ENCODE assay signal across 24 cellular contexts in the genomic region with DNA sequence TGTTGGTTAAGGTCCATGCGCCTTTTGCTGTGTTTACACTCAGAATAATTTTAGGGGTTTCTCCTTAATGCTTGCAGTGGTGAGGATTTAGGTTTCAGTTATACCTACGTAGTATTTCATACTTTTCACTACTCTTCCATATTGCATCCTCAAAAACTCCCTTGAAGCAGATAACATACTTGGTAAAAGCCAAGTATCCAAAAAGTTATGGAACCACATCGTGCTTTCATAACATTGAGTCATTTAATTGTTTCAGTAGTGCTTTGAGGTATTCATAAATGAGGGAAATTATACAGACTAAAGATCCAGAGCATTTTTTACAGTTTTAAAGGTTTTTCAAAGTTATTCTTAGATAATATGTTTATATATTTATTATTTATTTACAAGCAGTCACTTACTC. TPM values are rescaled to one million over a fixed set of nuclear protein-coding genes. Genes with fewer than 3 reads are reported as not detected.
DNase-seq lines count a peak whose midpoint lies in the region; ATAC-seq and TF ChIP-seq lines count a peak whose summit lies in the region.
"Had no signal": no experiment of that assay in that cellular context is flagged by ENCODE, and none has a peak within 500 bp of the region (broad histone marks: within the 10 kb centered on the region; RNA-seq: fewer than 3 reads in every experiment).

No MANE protein-coding gene starts in this region.

- TF ChIP-seq CTCF in SK-N-SH (IDR thresholded peaks at IDR 0.05), result no peak
- no peak for TF ChIP-seq CTCF in HEK293 (tag by site-specific recombination; IDR thresholded peaks at IDR 0.05)
- TF ChIP-seq CTCF in osteocyte (IDR thresholded peaks at IDR 0.05), result no peak
- TF ChIP-seq CTCF in ascending aorta (IDR thresholded peaks at IDR 0.05), result no peak

- intact Hi-C loops in ascending aorta (cut with DNase I), result loop anchor here (5.0 to 10.0 kb wide), 2 partner anchors 548 to 630 kb away; no protein-coding TSS in a partner anchor

- H3K4me3 Mint-ChIP-seq in activated T-helper 17 cell treated with anti-CD3 and anti-CD28 coated beads, Interleukin-2, amount 50 U/mL, for 72 hours, result peak overlapping the region; percentile 93
- H3K4me3 Mint-ChIP-seq in osteocyte (ENCODE audit: unreplicated experiment), result no peak overlapping the region
- H3K4me3 Mint-ChIP-seq: nephron progenitor cell had no signal

- H3K27me3 Mint-ChIP-seq in activated T-helper 17 cell treated with anti-CD3 and anti-CD28 coated beads, Interleukin-2, amount 50 U/mL, for 72 hours, result no peaks in the 10 kb centered on the region
- H3K27me3 Mint-ChIP-seq in osteocyte (ENCODE audit: unreplicated experiment), result no peaks in the 10 kb centered on the region
- H3K27me3 Mint-ChIP-seq: activated naive CD4-positive, alpha-beta T cell treated with anti-CD3 and anti-CD28 coated beads, Interleukin-2, amount 50 U/mL, for 24 hours had no signal

- CTCF ChIA-PET in SK-N-SH (lab: Yijun Ruan, JAX) (interaction anchor here (0.7 to 4.1 kb wide), 3 partner anchors 40 to 321 kb away, joined by 3 to 48 read pairs (median 8); no protein-coding TSS in a partner anchor), HEK293 (lab: Yijun Ruan, JAX) (interaction anchor here (0.7 to 8.3 kb wide), 11 partner anchors 8 to 354 kb away, joined by 3 to 94 read pairs (median 16); no protein-coding TSS in a partner anchor)

- peak overlapping the region; percentile 94 for H3K27ac Mint-ChIP-seq in activated T-helper 17 cell treated with anti-CD3 and anti-CD28 coated beads, Interleukin-2, amount 50 U/mL, for 72 hours
- peak overlapping the region; percentile 53 for H3K27ac Mint-ChIP-seq in osteocyte (ENCODE audit: unreplicated experiment)
- H3K27ac Mint-ChIP-seq: activated naive CD4-positive, alpha-beta T cell treated with anti-CD3 and anti-CD28 coated beads, Interleukin-2, amount 50 U/mL, for 24 hours; nephron progenitor cell had no signal

- no peak for DNase-seq in SK-N-SH
- no peak for DNase-seq in osteocyte (ENCODE audit: extremely low spot score, unreplicated experiment)
- DNase-seq in ascending aorta (ENCODE audit: low spot score in 2 of 2), result no peak
- DNase-seq: activated CD4-positive, alpha-beta T cell treated with anti-CD3 and anti-CD28 coated beads, Interleukin-2, amount 50 U/mL, for 1 hour; activated T-cell treated with anti-CD3 and anti-CD28 coated beads for 4 hours; body of pancreas; DMS79; effector CD8-positive, alpha-beta T cell; foreskin melanocyte; left lung; NCI-H146; NCI-H510A treated with DMSO at 0.1 percent for 48 hours; nephron progenitor cell; posterior cingulate gyrus; stimulated activated CD4-positive, alpha-beta T cell treated with anti-CD3 and anti-CD28 coated beads, Interleukin-1b, Interleukin-23, amount 100 ng/mL, for 48 hours; testis had no signal

- H3K27ac ChIP-seq in SK-N-SH (ENCODE audit: low read depth in 2 of 2, low read length in 1 of 2), result peak overlapping the region; percentile 44 to 90; a peak in 3 of 4 replicates
- no peak overlapping the region for H3K27ac ChIP-seq in HEK293 (ENCODE audit: extremely low read depth, low read depth, low read length)
- H3K27ac ChIP-seq in ascending aorta, result no peak overlapping the region
- H3K27ac ChIP-seq: 22Rv1, body of pancreas, testis, VCaP had no signal

- H3K36me3 ChIP-seq in SK-N-SH (replicated peaks in 1 of 2; ENCODE audit: control insufficient read depth in 1 of 2, insufficient read depth in 2 of 2, low read length in 1 of 2) (no peaks in the 10 kb centered on the region), HEK293 (ENCODE audit: control insufficient read depth in 2 of 2, insufficient read depth in 1 of 2, low read length in 2 of 2) (no peaks in the 10 kb centered on the region), ascending aorta (no peaks in the 10 kb centered on the region)
- H3K36me3 ChIP-seq: left lung had no signal

- peak overlapping the region; percentile 89; the same call in 1 of the 2 replicates for H3K4me2 ChIP-seq in SK-N-SH

- H3K4me1 Mint-ChIP-seq in activated T-helper 17 cell treated with anti-CD3 and anti-CD28 coated beads, Interleukin-2, amount 50 U/mL, for 72 hours, result peaks cover 33% of the 10 kb centered on the region
- H3K4me1 Mint-ChIP-seq in osteocyte (ENCODE audit: unreplicated experiment), result peaks cover 70% of the 10 kb centered on the region

- H3K27me3 ChIP-seq in SK-N-SH (ENCODE audit: insufficient read depth) (no peaks in the 10 kb centered on the region), ascending aorta (no peaks in the 10 kb centered on the region)
- H3K27me3 ChIP-seq: body of pancreas, left lung, testis had no signal

- H3K4me3 ChIP-seq in SK-N-SH (ENCODE audit: low read depth in 2 of 2, low read length in 1 of 2) (no peak overlapping the region), HEK293 (ENCODE audit: low read depth, low read length) (no peak overlapping the region), ascending aorta (no peak overlapping the region)
- H3K4me3 ChIP-seq: body of pancreas, left lung, testis had no signal

- no peak overlapping the region for H2AFZ ChIP-seq in SK-N-SH (ENCODE audit: low read depth)

- TF ChIP-seq EP300 in SK-N-SH (IDR thresholded peaks at IDR 0.05; ENCODE audit: borderline replicate concordance in 1 of 2, low read depth in 1 of 2, low read length in 1 of 2), result no peak

- H3K9me2 ChIP-seq in SK-N-SH, result no peaks in the 10 kb centered on the region

- no peaks in the 10 kb centered on the region for H3K9me3 Mint-ChIP-seq in activated T-helper 17 cell treated with anti-CD3 and anti-CD28 coated beads, Interleukin-2, amount 50 U/mL, for 72 hours
- no peaks in the 10 kb centered on the region for H3K9me3 Mint-ChIP-seq in osteocyte (ENCODE audit: unreplicated experiment)
- H3K9me3 Mint-ChIP-seq: activated naive CD4-positive, alpha-beta T cell treated with anti-CD3 and anti-CD28 coated beads, Interleukin-2, amount 50 U/mL, for 24 hours; nephron progenitor cell had no signal

- peaks cover 28% of the 10 kb centered on the region for H3K36me3 Mint-ChIP-seq in activated T-helper 17 cell treated with anti-CD3 and anti-CD28 coated beads, Interleukin-2, amount 50 U/mL, for 72 hours (ENCODE audit: low read depth)
- H3K36me3 Mint-ChIP-seq in osteocyte (ENCODE audit: unreplicated experiment), result no peaks in the 10 kb centered on the region
- H3K36me3 Mint-ChIP-seq: activated naive CD4-positive, alpha-beta T cell treated with anti-CD3 and anti-CD28 coated beads, Interleukin-2, amount 50 U/mL, for 24 hours had no signal

- H3K9ac ChIP-seq in SK-N-SH, result no peak overlapping the region

- no peaks in the 10 kb centered on the region for H4K20me1 ChIP-seq in SK-N-SH (ENCODE audit: insufficient read depth)

- peaks cover 37% of the 10 kb centered on the region for H3K79me2 ChIP-seq in SK-N-SH (ENCODE audit: insufficient read depth)

- ATAC-seq in SK-N-SH treated with all-trans-retinoic acid at 6 μM for 48 hours, result no peak
- ATAC-seq in activated T-helper 17 cell treated with anti-CD3 and anti-CD28 coated beads, Interleukin-2, amount 50 U/mL, for 72 hours (replicated peaks), result peak; percentile 0
- ATAC-seq in GM19023 (IDR thresholded peaks at IDR 0.05; ENCODE audit: unreplicated experiment), result no peak
- no peak for ATAC-seq in GM19395 (IDR thresholded peaks at IDR 0.05; ENCODE audit: unreplicated experiment)
- ATAC-seq: body of pancreas, left lung had no signal

- H3K9me3 ChIP-seq in SK-N-SH (no peaks in the 10 kb centered on the region), HEK293 (ENCODE audit: control insufficient read depth, insufficient read depth, low read depth, low read length) (no peaks in the 10 kb centered on the region), ascending aorta (no peaks in the 10 kb centered on the region)
- H3K9me3 ChIP-seq: body of pancreas, left lung, testis had no signal

- WGBS in SK-N-SH (ENCODE audit: low lambda C conversion rate), result 89% methylated on average over 3 of the region's 3 CpGs

- H3K4me1 ChIP-seq in SK-N-SH (ENCODE audit: control insufficient read depth in 1 of 2, insufficient read depth in 2 of 2, low read depth in 1 of 2, low read length in 1 of 2), result peaks cover 7 to 39% of the 10 kb centered on the region in 2 experiments
- peaks cover 55% of the 10 kb centered on the region for H3K4me1 ChIP-seq in HEK293 (ENCODE audit: control insufficient read depth, insufficient read depth, low read length)
- H3K4me1 ChIP-seq in ascending aorta, result peaks cover 6 to 32% of the 10 kb centered on the region in 2 donors

- POLR2A ChIA-PET in SK-N-SH (lab: Yijun Ruan, JAX) (no interaction called here), HEK293 (lab: Yijun Ruan, JAX) (interaction anchor here (0.9 kb wide), 1 partner anchor 18 kb away, joined by 9 read pairs; no protein-coding TSS in a partner anchor)

- peaks cover 66% of the 10 kb centered on the region for H3F3A ChIP-seq in SK-N-SH (replicated peaks; ENCODE audit: insufficient read depth)

- no peak for TF ChIP-seq RAD21 in SK-N-SH (IDR thresholded peaks at IDR 0.05; ENCODE audit: low read length)

TF ChIP-seq in SK-N-SH, 30 proteins besides CTCF, POLR2A, EP300 and RAD21 (continues in another document):
- TF ChIP-seq MEF2A (IDR thresholded peaks at IDR 0.05; ENCODE audit: borderline replicate concordance, low read depth) (no peak), RFX5 (IDR thresholded peaks at IDR 0.05; ENCODE audit: low read length) (no peak), FOXM1 (IDR thresholded peaks at IDR 0.05; ENCODE audit: low read depth) (no peak), TEAD4 (IDR thresholded peaks at IDR 0.05; ENCODE audit: borderline replicate concordance, insufficient read depth) (no peak), TCF12 (IDR thresholded peaks at IDR 0.05) (no peak), YY1 (IDR thresholded peaks at IDR 0.05; ENCODE audit: low read depth) (no peak)

TF ChIP-seq in SK-N-SH treated with all-trans-retinoic acid at 6 μM for 48 hours, 23 proteins besides CTCF, POLR2A, EP300 and RAD21 (continues in another document):
- TF ChIP-seq CSDC2 (CRISPR knock-in tag; IDR thresholded peaks at IDR 0.05), result no peak

TF ChIP-seq in HEK293, 187 proteins besides CTCF, POLR2A, EP300 and RAD21 (continues in another document):
- TF ChIP-seq HOXA7 (CRISPR knock-in tag; IDR thresholded peaks at IDR 0.05; ENCODE audit: borderline replicate concordance), result no peak

RNA-seq across cellular contexts. Expression of a gene that starts 4.0 kb away (rescaled TPM):
- 7.9 and 8.1 TPM in 2 replicates for polyA plus RNA-seq in SK-N-SH (2012; rRNA removed)
- 5.4 and 5.9 TPM in 2 replicates for polyA plus RNA-seq in SK-N-SH (2012; cell fraction: cytosol; rRNA removed)
- 15.5 and 24.6 TPM in 2 replicates for polyA plus RNA-seq in SK-N-SH (2012; cell fraction: nucleus; rRNA removed)
- total RNA-seq in activated T-helper 17 cell treated with anti-CD3 and anti-CD28 coated beads, Interleukin-2, amount 50 U/mL, for 72 hours, result 100 to 1,000 TPM in 1 of 2 donors, 10 to 100 TPM in 1; 41.0 to 115 TPM
- total RNA-seq in osteocyte, result 51.6 and 54.4 TPM in 2 replicates
- total RNA-seq in ascending aorta, result 68.3 TPM

Comparison
In these comparisons a context has a peak if more than half of its experiments do, and no peak if none do; other contexts are left out.
1. H3K27ac ChIP-seq: peak in SK-N-SH (2 of 2); none in HEK293 (single experiment) and ascending aorta (0 of 2).